In the genomic region with DNA sequence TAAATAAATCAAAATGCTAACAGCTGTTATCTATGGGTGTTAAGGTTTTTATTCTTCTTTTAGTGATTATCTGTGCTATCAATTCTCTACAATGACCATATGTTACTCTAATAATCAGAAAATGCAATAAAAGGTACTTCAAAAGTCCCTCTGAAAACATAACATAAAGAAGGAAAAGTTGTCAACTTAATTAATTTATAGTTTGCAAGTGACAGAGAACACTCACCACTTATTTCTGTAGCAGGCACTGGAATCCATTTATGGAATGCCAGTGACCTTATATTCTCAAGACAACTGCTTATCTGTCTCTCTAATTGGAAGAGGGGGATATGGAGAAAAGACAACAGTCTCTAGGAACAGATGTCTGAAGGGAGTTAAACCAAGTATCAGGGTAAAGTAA, we compare ENCODE assay signal across 1 cellular context.
TF ChIP-seq lines count a peak whose summit lies in the region.

No MANE protein-coding gene starts in this region.

TF ChIP-seq in SK-N-SH treated with all-trans-retinoic acid at 6 μM for 48 hours, 23 proteins besides CTCF, POLR2A, EP300 and RAD21 (continued from another document):
- TF ChIP-seq, protein P1, sequence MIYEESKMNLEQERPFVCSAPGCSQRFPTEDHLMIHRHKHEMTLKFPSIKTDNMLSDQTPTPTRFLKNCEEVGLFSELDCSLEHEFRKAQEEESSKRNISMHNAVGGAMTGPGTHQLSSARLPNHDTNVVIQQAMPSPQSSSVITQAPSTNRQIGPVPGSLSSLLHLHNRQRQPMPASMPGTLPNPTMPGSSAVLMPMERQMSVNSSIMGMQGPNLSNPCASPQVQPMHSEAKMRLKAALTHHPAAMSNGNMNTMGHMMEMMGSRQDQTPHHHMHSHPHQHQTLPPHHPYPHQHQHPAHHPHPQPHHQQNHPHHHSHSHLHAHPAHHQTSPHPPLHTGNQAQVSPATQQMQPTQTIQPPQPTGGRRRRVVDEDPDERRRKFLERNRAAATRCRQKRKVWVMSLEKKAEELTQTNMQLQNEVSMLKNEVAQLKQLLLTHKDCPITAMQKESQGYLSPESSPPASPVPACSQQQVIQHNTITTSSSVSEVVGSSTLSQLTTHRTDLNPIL (CRISPR knock-in tag; IDR thresholded peaks at IDR 0.05; ENCODE audit: low read depth) = no peak
- TF ChIP-seq, protein P2, sequence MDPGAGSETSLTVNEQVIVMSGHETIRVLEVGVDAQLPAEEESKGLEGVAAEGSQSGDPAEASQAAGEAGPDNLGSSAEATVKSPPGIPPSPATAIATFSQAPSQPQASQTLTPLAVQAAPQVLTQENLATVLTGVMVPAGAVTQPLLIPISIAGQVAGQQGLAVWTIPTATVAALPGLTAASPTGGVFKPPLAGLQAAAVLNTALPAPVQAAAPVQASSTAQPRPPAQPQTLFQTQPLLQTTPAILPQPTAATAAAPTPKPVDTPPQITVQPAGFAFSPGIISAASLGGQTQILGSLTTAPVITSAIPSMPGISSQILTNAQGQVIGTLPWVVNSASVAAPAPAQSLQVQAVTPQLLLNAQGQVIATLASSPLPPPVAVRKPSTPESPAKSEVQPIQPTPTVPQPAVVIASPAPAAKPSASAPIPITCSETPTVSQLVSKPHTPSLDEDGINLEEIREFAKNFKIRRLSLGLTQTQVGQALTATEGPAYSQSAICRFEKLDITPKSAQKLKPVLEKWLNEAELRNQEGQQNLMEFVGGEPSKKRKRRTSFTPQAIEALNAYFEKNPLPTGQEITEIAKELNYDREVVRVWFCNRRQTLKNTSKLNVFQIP (CRISPR knock-in tag; IDR thresholded peaks at IDR 0.05; ENCODE audit: borderline replicate concordance, low read depth) = no peak
- TF ChIP-seq, protein P3, sequence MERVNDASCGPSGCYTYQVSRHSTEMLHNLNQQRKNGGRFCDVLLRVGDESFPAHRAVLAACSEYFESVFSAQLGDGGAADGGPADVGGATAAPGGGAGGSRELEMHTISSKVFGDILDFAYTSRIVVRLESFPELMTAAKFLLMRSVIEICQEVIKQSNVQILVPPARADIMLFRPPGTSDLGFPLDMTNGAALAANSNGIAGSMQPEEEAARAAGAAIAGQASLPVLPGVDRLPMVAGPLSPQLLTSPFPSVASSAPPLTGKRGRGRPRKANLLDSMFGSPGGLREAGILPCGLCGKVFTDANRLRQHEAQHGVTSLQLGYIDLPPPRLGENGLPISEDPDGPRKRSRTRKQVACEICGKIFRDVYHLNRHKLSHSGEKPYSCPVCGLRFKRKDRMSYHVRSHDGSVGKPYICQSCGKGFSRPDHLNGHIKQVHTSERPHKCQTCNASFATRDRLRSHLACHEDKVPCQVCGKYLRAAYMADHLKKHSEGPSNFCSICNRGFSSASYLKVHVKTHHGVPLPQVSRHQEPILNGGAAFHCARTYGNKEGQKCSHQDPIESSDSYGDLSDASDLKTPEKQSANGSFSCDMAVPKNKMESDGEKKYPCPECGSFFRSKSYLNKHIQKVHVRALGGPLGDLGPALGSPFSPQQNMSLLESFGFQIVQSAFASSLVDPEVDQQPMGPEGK (CRISPR knock-in tag; IDR thresholded peaks at IDR 0.05; ENCODE audit: borderline replicate concordance) = no peak
- TF ChIP-seq, protein P4, sequence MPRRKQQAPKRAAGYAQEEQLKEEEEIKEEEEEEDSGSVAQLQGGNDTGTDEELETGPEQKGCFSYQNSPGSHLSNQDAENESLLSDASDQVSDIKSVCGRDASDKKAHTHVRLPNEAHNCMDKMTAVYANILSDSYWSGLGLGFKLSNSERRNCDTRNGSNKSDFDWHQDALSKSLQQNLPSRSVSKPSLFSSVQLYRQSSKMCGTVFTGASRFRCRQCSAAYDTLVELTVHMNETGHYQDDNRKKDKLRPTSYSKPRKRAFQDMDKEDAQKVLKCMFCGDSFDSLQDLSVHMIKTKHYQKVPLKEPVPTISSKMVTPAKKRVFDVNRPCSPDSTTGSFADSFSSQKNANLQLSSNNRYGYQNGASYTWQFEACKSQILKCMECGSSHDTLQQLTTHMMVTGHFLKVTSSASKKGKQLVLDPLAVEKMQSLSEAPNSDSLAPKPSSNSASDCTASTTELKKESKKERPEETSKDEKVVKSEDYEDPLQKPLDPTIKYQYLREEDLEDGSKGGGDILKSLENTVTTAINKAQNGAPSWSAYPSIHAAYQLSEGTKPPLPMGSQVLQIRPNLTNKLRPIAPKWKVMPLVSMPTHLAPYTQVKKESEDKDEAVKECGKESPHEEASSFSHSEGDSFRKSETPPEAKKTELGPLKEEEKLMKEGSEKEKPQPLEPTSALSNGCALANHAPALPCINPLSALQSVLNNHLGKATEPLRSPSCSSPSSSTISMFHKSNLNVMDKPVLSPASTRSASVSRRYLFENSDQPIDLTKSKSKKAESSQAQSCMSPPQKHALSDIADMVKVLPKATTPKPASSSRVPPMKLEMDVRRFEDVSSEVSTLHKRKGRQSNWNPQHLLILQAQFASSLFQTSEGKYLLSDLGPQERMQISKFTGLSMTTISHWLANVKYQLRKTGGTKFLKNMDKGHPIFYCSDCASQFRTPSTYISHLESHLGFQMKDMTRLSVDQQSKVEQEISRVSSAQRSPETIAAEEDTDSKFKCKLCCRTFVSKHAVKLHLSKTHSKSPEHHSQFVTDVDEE (CRISPR knock-in tag; IDR thresholded peaks at IDR 0.05) = peak; percentile 56; the same call in 1 of the 2 replicates
- no peak for TF ChIP-seq CSDC2 (CRISPR knock-in tag; IDR thresholded peaks at IDR 0.05)
- TF ChIP-seq ZNF70 (CRISPR knock-in tag; IDR thresholded peaks at IDR 0.05) = no peak
- TF ChIP-seq ZFP3 (CRISPR knock-in tag; IDR thresholded peaks at IDR 0.05) = no peak
- no peak for TF ChIP-seq PPARA (CRISPR knock-in tag; IDR thresholded peaks at IDR 0.05; ENCODE audit: borderline replicate concordance)
- TF ChIP-seq GLIS3 (CRISPR knock-in tag; IDR thresholded peaks at IDR 0.05) = no peak
- peak; percentile 85 for TF ChIP-seq ISL1 (CRISPR knock-in tag; IDR thresholded peaks at IDR 0.05)
- TF ChIP-seq ZNF565 (CRISPR knock-in tag; conservative IDR thresholded peaks at IDR 0.05; ENCODE audit: low read depth) = no peak
- TF ChIP-seq RARB (CRISPR knock-in tag; IDR thresholded peaks at IDR 0.05) = no peak
